ENCODE assay signal across 1 cellular context in the genomic region with DNA sequence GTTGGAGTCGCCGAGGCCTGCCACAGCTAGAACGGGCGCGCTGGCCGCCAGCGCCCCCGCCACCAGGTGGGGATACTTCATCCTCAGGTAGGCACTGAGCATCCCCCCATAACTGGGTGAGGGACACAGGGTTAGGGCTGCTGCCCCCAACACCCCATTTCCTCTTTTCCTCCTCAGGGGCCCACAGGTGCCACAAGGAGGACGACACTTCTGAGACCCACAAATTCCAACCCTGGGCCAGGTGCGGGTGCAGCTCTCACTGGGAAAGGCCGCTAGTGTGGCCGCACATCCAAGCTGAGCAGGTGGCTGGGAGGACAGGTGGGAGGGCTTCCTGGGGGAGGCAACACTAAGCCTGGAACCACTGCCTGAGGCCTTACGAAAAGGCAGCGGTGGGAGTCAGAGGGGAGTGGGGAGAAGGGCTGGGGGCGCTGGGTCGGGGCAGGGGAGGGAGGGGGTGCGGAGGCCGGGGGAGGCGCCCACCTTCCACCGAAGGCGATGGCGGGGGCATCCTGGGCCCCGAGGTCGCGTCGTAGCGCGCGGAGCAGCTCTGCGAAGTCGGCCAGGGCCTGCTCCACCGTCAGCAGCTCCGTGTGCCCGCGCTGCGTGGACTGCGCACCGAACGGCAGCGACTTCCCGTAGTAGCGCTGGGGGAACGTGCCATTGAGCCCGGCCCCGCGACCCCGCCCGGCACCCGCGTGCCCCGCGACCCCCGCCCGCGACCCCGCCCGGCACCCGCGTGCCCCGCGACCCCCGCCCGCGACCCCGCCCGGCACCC.
TF ChIP-seq lines count a peak whose summit lies in the region.

No MANE protein-coding gene starts in this region.

TF ChIP-seq in HCT116, 20 proteins besides CTCF, POLR2A, EP300 and RAD21:
- TF ChIP-seq ZNF274 (IDR thresholded peaks at IDR 0.05; ENCODE audit: low read depth, low read length) (no peak), FOSL1 (IDR thresholded peaks at IDR 0.05; ENCODE audit: low read depth) (no peak), CBX3 (IDR thresholded peaks at IDR 0.05; ENCODE audit: low read depth) (no peak), SP1 (IDR thresholded peaks at IDR 0.05; ENCODE audit: low read depth) (no peak), ELF1 (IDR thresholded peaks at IDR 0.05; ENCODE audit: borderline replicate concordance, low read depth) (no peak), SRF (IDR thresholded peaks at IDR 0.05; ENCODE audit: low read depth) (no peak)
- TF ChIP-seq, protein P1, sequence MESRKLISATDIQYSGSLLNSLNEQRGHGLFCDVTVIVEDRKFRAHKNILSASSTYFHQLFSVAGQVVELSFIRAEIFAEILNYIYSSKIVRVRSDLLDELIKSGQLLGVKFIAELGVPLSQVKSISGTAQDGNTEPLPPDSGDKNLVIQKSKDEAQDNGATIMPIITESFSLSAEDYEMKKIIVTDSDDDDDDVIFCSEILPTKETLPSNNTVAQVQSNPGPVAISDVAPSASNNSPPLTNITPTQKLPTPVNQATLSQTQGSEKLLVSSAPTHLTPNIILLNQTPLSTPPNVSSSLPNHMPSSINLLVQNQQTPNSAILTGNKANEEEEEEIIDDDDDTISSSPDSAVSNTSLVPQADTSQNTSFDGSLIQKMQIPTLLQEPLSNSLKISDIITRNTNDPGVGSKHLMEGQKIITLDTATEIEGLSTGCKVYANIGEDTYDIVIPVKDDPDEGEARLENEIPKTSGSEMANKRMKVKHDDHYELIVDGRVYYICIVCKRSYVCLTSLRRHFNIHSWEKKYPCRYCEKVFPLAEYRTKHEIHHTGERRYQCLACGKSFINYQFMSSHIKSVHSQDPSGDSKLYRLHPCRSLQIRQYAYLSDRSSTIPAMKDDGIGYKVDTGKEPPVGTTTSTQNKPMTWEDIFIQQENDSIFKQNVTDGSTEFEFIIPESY (IDR thresholded peaks at IDR 0.05; ENCODE audit: extremely low read depth, insufficient replicate concordance, low read length), result no peak
